ENCODE assay signal across 1 cellular context in the genomic region with DNA sequence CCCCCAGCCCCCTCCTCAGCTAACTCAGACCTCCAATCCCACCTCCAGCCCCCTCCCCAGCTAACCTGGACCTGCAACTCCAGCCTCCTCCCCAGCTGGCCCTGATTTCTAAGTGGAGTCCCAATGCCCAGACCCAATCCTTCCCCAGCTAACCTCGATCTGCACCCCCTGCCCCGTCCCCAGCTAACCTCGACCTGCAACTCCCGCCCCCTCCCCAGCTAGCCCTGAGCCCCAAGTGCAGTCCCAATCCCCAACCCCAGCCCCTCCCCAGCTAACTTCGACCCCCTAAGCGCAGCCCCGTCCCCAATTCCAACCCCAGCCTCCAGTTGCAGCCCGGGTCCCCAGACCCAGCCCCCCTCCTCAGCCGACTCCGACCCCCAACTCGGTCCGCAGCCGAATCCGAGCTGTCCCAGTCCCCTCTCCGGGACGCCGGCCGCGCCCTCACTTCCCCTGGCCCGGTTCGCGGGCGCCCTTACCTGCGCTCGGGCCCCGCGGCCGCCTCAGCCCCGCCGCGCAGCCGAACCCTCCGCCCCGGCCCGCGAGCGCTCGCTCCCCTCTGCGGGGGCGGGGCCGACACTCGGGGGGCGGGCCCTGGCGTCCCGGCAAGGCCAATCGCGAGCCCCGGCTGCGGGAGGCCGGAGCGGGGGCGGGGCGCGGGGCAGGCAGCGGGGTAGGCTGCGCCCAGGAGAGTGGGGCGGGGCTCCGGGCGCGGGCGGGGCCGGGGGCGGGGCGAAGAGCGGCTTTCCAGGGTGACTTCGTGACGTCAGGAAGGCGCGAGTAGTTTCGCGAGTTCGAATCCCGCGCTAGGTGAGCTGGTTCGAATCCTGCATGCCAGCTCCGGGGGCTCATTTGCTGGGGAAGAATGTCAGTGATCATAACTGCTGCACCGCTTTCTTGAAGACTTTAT.
TF ChIP-seq lines count a peak whose summit lies in the region.

A gene (minus strand): TSS at position 525 of the 907 bp plus-strand sequence. CDS start 182,006 bp downstream, outside the sequence.

TF ChIP-seq in GM12878, 131 proteins besides CTCF, POLR2A, EP300 and RAD21 (continued from another document):
- TF ChIP-seq, protein P1, sequence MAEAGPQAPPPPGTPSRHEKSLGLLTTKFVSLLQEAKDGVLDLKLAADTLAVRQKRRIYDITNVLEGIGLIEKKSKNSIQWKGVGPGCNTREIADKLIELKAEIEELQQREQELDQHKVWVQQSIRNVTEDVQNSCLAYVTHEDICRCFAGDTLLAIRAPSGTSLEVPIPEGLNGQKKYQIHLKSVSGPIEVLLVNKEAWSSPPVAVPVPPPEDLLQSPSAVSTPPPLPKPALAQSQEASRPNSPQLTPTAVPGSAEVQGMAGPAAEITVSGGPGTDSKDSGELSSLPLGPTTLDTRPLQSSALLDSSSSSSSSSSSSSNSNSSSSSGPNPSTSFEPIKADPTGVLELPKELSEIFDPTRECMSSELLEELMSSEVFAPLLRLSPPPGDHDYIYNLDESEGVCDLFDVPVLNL (IDR thresholded peaks at IDR 0.05; ENCODE audit: low read depth, low read length) = 0 out of 2 replicates have a peak, but pooled peaks have one; percentile 22
- TF ChIP-seq NFYA (IDR thresholded peaks at IDR 0.05; ENCODE audit: borderline replicate concordance, low read depth, low read length) (no peak), IRF4 (IDR thresholded peaks at IDR 0.05; ENCODE audit: low read depth, low read length) (no peak), ZNF274 (IDR thresholded peaks at IDR 0.05; ENCODE audit: insufficient read depth, insufficient read length) (no peak), SRF (IDR thresholded peaks at IDR 0.05; ENCODE audit: low read depth in 2 of 2, low read length in 2 of 2) (no peak), FOXK2 (IDR thresholded peaks at IDR 0.05) (no peak), RELA (IDR thresholded peaks at IDR 0.05; ENCODE audit: borderline replicate concordance, partially characterized antibody) (no peak), BHLHE40 (IDR thresholded peaks at IDR 0.05; ENCODE audit: borderline replicate concordance in 1 of 2, low read depth in 2 of 2, low read length in 1 of 2) (peak in 1 of 2 experiments; percentile 26; a peak in 1 of 4 replicates), ATF7 (IDR thresholded peaks at IDR 0.05; ENCODE audit: low read depth) (peak; percentile 53), MTA3 (IDR thresholded peaks at IDR 0.05; ENCODE audit: borderline replicate concordance, low read length) (no peak), SMAD1 (IDR thresholded peaks at IDR 0.05; ENCODE audit: low read depth, partially characterized antibody) (no peak), SMAD5 (IDR thresholded peaks at IDR 0.05; ENCODE audit: low read depth) (no peak), CBFB (IDR thresholded peaks at IDR 0.05; ENCODE audit: low read depth) (no peak), RB1 (IDR thresholded peaks at IDR 0.05; ENCODE audit: borderline replicate concordance) (no peak), SUZ12 (IDR thresholded peaks at IDR 0.05; ENCODE audit: unreplicated experiment) (no peak), NFXL1 (IDR thresholded peaks at IDR 0.05; ENCODE audit: borderline replicate concordance) (no peak)
- TF ChIP-seq, protein P2, sequence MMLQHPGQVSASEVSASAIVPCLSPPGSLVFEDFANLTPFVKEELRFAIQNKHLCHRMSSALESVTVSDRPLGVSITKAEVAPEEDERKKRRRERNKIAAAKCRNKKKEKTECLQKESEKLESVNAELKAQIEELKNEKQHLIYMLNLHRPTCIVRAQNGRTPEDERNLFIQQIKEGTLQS (IDR thresholded peaks at IDR 0.05; ENCODE audit: borderline replicate concordance, extremely low read depth, low read depth, low read length) = no peak
- TF ChIP-seq, protein P3, sequence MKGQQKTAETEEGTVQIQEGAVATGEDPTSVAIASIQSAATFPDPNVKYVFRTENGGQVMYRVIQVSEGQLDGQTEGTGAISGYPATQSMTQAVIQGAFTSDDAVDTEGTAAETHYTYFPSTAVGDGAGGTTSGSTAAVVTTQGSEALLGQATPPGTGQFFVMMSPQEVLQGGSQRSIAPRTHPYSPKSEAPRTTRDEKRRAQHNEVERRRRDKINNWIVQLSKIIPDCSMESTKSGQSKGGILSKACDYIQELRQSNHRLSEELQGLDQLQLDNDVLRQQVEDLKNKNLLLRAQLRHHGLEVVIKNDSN (IDR thresholded peaks at IDR 0.05; ENCODE audit: borderline replicate concordance, extremely low read length, insufficient read depth, low read depth, low read length) = no peak
- TF ChIP-seq, protein P4, sequence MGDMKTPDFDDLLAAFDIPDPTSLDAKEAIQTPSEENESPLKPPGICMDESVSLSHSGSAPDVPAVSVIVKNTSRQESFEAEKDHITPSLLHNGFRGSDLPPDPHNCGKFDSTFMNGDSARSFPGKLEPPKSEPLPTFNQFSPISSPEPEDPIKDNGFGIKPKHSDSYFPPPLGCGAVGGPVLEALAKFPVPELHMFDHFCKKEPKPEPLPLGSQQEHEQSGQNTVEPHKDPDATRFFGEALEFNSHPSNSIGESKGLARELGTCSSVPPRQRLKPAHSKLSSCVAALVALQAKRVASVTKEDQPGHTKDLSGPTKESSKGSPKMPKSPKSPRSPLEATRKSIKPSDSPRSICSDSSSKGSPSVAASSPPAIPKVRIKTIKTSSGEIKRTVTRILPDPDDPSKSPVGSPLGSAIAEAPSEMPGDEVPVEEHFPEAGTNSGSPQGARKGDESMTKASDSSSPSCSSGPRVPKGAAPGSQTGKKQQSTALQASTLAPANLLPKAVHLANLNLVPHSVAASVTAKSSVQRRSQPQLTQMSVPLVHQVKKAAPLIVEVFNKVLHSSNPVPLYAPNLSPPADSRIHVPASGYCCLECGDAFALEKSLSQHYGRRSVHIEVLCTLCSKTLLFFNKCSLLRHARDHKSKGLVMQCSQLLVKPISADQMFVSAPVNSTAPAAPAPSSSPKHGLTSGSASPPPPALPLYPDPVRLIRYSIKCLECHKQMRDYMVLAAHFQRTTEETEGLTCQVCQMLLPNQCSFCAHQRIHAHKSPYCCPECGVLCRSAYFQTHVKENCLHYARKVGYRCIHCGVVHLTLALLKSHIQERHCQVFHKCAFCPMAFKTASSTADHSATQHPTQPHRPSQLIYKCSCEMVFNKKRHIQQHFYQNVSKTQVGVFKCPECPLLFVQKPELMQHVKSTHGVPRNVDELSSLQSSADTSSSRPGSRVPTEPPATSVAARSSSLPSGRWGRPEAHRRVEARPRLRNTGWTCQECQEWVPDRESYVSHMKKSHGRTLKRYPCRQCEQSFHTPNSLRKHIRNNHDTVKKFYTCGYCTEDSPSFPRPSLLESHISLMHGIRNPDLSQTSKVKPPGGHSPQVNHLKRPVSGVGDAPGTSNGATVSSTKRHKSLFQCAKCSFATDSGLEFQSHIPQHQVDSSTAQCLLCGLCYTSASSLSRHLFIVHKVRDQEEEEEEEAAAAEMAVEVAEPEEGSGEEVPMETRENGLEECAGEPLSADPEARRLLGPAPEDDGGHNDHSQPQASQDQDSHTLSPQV (IDR thresholded peaks at IDR 0.05) = no peak
